ENCODE assay signal across 9 cellular contexts in genomic region chr4:140004580-140005314, GRCh38.
DNase-seq lines count a peak whose midpoint lies in the region; ATAC-seq and TF ChIP-seq lines count a peak whose summit lies in the region.
"Had no signal": no experiment of that assay in that cellular context is flagged by ENCODE, and none has a peak within 500 bp of the region (broad histone marks: within the 10 kb centered on the region; RNA-seq: fewer than 3 reads in every experiment).

No MANE protein-coding gene starts in this region.

- intact Hi-C loops in Panc1 (cut with micrococcal nuclease; ENCODE audit: unreplicated experiment) = no loop called here

- no peaks in the 10 kb centered on the region for H3K27me3 ChIP-seq in Panc1 (ENCODE audit: control insufficient read depth, insufficient read depth, low read length)
- no peaks in the 10 kb centered on the region for H3K27me3 ChIP-seq in parathyroid adenoma (ENCODE audit: control insufficient read depth, insufficient read depth, low read length)

- H3K4me3 ChIP-seq in Panc1 (ENCODE audit: low read depth in 2 of 2, low read length in 2 of 2) (peak overlapping the region; percentile 32 to 49), parathyroid adenoma (ENCODE audit: low read depth, low read length) (no peak overlapping the region)

- BruUV-seq in Panc1 (replicated peaks; lab: Mats Ljungman, UMichigan) = no TSS peak

- CTCF ChIA-PET in Panc1 (lab: Charles Lee) = interaction anchor here (0.7 kb wide), 2 partner anchors 128 to 226 kb away, joined by 4 to 11 read pairs; no protein-coding TSS in a partner anchor

- H3K9me3 ChIP-seq in Panc1 (ENCODE audit: control insufficient read depth, insufficient read depth, low read depth, low read length) (no peaks in the 10 kb centered on the region), parathyroid adenoma (ENCODE audit: control insufficient read depth, low read length) (no peaks in the 10 kb centered on the region)

- H3K27ac Mint-ChIP-seq in immature natural killer cell = no peak overlapping the region
- H3K27ac Mint-ChIP-seq: activated naive CD8-positive, alpha-beta T cell had no signal

- no peaks in the 10 kb centered on the region for H3K9me3 Mint-ChIP-seq in immature natural killer cell

- H3K9ac ChIP-seq in parathyroid adenoma = no peak overlapping the region

- peaks cover 0 to 7% (median 2%) of the 10 kb centered on the region in 3 donors for H3K27me3 Mint-ChIP-seq in immature natural killer cell (ENCODE audit: low read depth in 3 of 3)

- peak overlapping the region; percentile 79 for H3K27ac ChIP-seq in Panc1 (ENCODE audit: low read length)
- peak overlapping the region; percentile 5 for H3K27ac ChIP-seq in parathyroid adenoma

- in situ Hi-C loops in Panc1 (cut with HindIII; ENCODE audit: low pct_unique_long_range_greater_than_20kb, low sequenced_read_pairs) = no loop called here

- ATAC-seq in Panc1 (peak; percentile 81), GM21576 (IDR thresholded peaks at IDR 0.05; ENCODE audit: unreplicated experiment) (no peak)

- no peaks in the 10 kb centered on the region for H3K79me2 ChIP-seq in parathyroid adenoma

- POLR2A ChIA-PET in Panc1 (lab: Charles Lee) = no interaction called here

- TF ChIP-seq CTCF in Panc1 (IDR thresholded peaks at IDR 0.05) = no peak
- no peak for TF ChIP-seq CTCF in parathyroid adenoma (IDR thresholded peaks at IDR 0.05)

- H2AFZ ChIP-seq in parathyroid adenoma = peak overlapping the region; percentile 51

- H3K36me3 ChIP-seq in Panc1 (ENCODE audit: control insufficient read depth, insufficient read depth, low read length) (no peaks in the 10 kb centered on the region), parathyroid adenoma (ENCODE audit: control insufficient read depth, insufficient read depth, low read length) (no peaks in the 10 kb centered on the region)

- H3K4me1 Mint-ChIP-seq in immature natural killer cell = no peaks in the 10 kb centered on the region

- DNase-seq in EL (peak; percentile 59), Panc1 (ENCODE audit: low read depth, low spot score) (no peak), glomerular visceral epithelial cell (ENCODE audit: extremely low spot score) (peak; percentile 28), NAMALWA (ENCODE audit: low spot score) (no peak), immature natural killer cell (no peak)
- DNase-seq in activated T-cell treated with anti-CD3 and anti-CD28 coated beads, Interleukin-2, amount 50 U/mL, for 1 hour = no peak

- H3K36me3 Mint-ChIP-seq in immature natural killer cell = no peaks in the 10 kb centered on the region
- H3K36me3 Mint-ChIP-seq: activated naive CD8-positive, alpha-beta T cell had no signal

- no peak overlapping the region for H3K4me2 ChIP-seq in parathyroid adenoma (ENCODE audit: low read length)

- peaks cover 17% of the 10 kb centered on the region for H3K4me1 ChIP-seq in Panc1 (ENCODE audit: control insufficient read depth, insufficient read depth, low read length)
- peaks cover 7% of the 10 kb centered on the region for H3K4me1 ChIP-seq in parathyroid adenoma

- H3K4me3 Mint-ChIP-seq in immature natural killer cell = no peak overlapping the region
- H3K4me3 Mint-ChIP-seq: activated naive CD8-positive, alpha-beta T cell had no signal

Comparison
In these comparisons a context has a peak if more than half of its experiments do, and no peak if none do; other contexts are left out.
1. DNase-seq: peak in EL (single experiment) and glomerular visceral epithelial cell (single experiment); none in Panc1 (single experiment), activated T-cell treated with anti-CD3 and anti-CD28 coated beads, Interleukin-2, amount 50 U/mL, for 1 hour (single experiment), NAMALWA (single experiment) and immature natural killer cell (0 of 3).